6 cellular contexts compared by ENCODE assay signal in the genomic region with DNA sequence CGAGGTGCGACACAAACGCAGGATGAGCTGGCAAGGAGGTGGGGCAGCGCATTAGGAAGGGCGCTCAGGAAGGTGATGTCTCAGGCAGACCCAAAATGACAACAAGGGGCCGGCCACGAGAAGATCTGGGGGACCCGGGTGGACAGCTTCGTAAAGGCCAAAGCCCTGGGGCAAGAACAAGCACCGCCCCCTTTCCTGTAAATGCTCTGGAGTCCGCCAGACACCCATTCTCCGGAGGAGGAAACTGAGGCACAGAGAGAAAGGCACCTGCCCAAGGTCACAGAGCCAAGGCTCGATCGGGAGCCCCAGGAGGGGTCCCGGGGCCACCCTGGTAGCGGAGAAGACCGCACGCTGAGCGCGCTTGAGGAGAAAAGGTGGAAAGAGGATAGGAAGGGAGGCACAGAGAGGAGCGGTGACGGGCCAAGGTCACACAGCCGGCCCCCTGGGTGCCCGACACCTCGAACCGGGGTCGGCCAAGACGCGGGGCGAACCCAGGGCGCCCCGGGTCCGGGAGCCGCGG. TPM values are rescaled to one million over a fixed set of nuclear protein-coding genes. Genes with fewer than 3 reads are reported as not detected.
A peak's percentile ranks its signal among the peaks of the same experiment; 100 is the strongest.
DNase-seq lines count a peak whose midpoint lies in the region; ATAC-seq and TF ChIP-seq lines count a peak whose summit lies in the region.

No MANE protein-coding gene starts in this region.

- ATAC-seq in HG03457 (IDR thresholded peaks at IDR 0.05; ENCODE audit: unreplicated experiment) = no peak

- H3K27ac ChIP-seq in A673 (ENCODE audit: low read depth, low read length, poor library complexity, severe bottlenecking) (peak overlapping the region; percentile 96), sigmoid colon (peak overlapping the region; percentile 95 to 99 (median 98))
- peak overlapping the region; percentile 97 for H3K27ac ChIP-seq in effector memory CD4-positive, alpha-beta T cell (ENCODE audit: insufficient read depth, low read length, poor library complexity, severe bottlenecking)

- POLR2A ChIA-PET in A673 (lab: Charles Lee; ENCODE audit: low non-redundant PET) = interaction anchor here (0.6 kb wide), 1 partner anchor 27 kb away, joined by 3 read pairs; no protein-coding TSS in a partner anchor

- H3K27me3 ChIP-seq in A673 (replicated peaks; ENCODE audit: insufficient read depth, low read depth, low read length, poor library complexity) (no peaks in the 10 kb centered on the region), sigmoid colon (no peaks in the 10 kb centered on the region)
- no peaks in the 10 kb centered on the region for H3K27me3 ChIP-seq in effector memory CD4-positive, alpha-beta T cell (replicated peaks; ENCODE audit: control insufficient read depth, insufficient read depth, low read length, poor library complexity, severe bottlenecking)

- H3K36me3 ChIP-seq in A673 (ENCODE audit: insufficient read depth, low read length, poor library complexity, severe bottlenecking) (peaks cover 64% of the 10 kb centered on the region), sigmoid colon (peaks cover 11 to 54% (median 21%) of the 10 kb centered on the region in 4 donors)
- peaks cover 46% of the 10 kb centered on the region for H3K36me3 ChIP-seq in effector memory CD4-positive, alpha-beta T cell (ENCODE audit: control insufficient read depth, insufficient read depth, low read length)

- no TSS peak for BruUV-seq in A673 (replicated peaks; lab: Mats Ljungman, UMichigan)

- H3K4me3 ChIP-seq in A673 (ENCODE audit: low read depth, low read length, poor library complexity, severe bottlenecking) (peak overlapping the region; percentile 100), sigmoid colon (peak overlapping the region; percentile 78 to 92 (median 88))
- peak overlapping the region; percentile 99 for H3K4me3 ChIP-seq in effector memory CD4-positive, alpha-beta T cell (ENCODE audit: insufficient read depth, low read depth, low read length, poor library complexity, severe bottlenecking)

- WGBS in sigmoid colon, 2 donors = 1% methylated on average over 35 of the region's 35 CpGs

- intact Hi-C loops in A673 (cut with micrococcal nuclease; ENCODE audit: unreplicated experiment) (no loop called here), sigmoid colon (cut with DNase I) (loop anchor here (2.0 to 5.0 kb wide), 3 partner anchors 59 to 170 kb away; a partner anchor contains a TSS)

- H3K9me3 ChIP-seq in A673 (ENCODE audit: low read depth, low read length, poor library complexity, severe bottlenecking) = no peaks in the 10 kb centered on the region
- H3K9me3 ChIP-seq in effector memory CD4-positive, alpha-beta T cell (ENCODE audit: control insufficient read depth, low read length) = no peaks in the 10 kb centered on the region
- H3K9me3 ChIP-seq in sigmoid colon = no peaks in the 10 kb centered on the region

- TF ChIP-seq POLR2A in sigmoid colon (IDR thresholded peaks at IDR 0.05) = no peak

- TF ChIP-seq EP300 in sigmoid colon (IDR thresholded peaks at IDR 0.05) = no peak

- H3K4me1 ChIP-seq in A673 (ENCODE audit: insufficient read depth, low read length, poor library complexity, severe bottlenecking) = peaks cover 31% of the 10 kb centered on the region
- H3K4me1 ChIP-seq in effector memory CD4-positive, alpha-beta T cell (ENCODE audit: control insufficient read depth, insufficient read depth, low read length, poor library complexity, severe bottlenecking) = peaks cover 57% of the 10 kb centered on the region
- peaks cover 0 to 69% (median 61%) of the 10 kb centered on the region in 4 donors for H3K4me1 ChIP-seq in sigmoid colon

- CTCF ChIA-PET in A673 (lab: Charles Lee) = interaction anchor here (1.2 kb wide), 1 partner anchor 74 kb away, joined by 4 read pairs; no protein-coding TSS in a partner anchor

- TF ChIP-seq CTCF in A673 (conservative IDR thresholded peaks at IDR 0.05; ENCODE audit: low read depth, low read length) (no peak), sigmoid colon (IDR thresholded peaks at IDR 0.05) (no peak)

- DNase-seq in A673 (ENCODE audit: low spot score) (no peak), OCI-M1 (lab: John Stamatoyannopoulos, UW) (peak; percentile 27), sigmoid colon (peak; percentile 70), NCI-H446 treated with DMSO at 0.1 percent for 48 hours (lab: John Stamatoyannopoulos, UW) (no peak)
- DNase-seq in effector memory CD4-positive, alpha-beta T cell = no peak

RNA-seq across cellular contexts. Expression of a gene that starts 0.6 kb away (rescaled TPM):
- total RNA-seq in A673 (2021) (124 and 153 TPM in 2 replicates), sigmoid colon (10 to 100 TPM; 22.8 to 80.0 (median 38.1) TPM)
- 10 to 100 TPM; 22.2 to 58.8 (median 24.3) TPM for polyA plus RNA-seq in sigmoid colon

RNA-seq across cellular contexts. Expression of a gene that starts 0.9 kb away (rescaled TPM):
- total RNA-seq in A673 (2021) (158 and 171 TPM in 2 replicates), sigmoid colon (10 to 100 TPM; 48.9 to 75.9 (median 60.4) TPM)
- polyA plus RNA-seq in sigmoid colon = 10 to 100 TPM; 25.7 to 64.1 (median 30.6) TPM

RNA-seq across cellular contexts. Expression of a gene that starts 54.3 kb away (rescaled TPM):
- 0.34 and 0.90 TPM in 2 replicates for total RNA-seq in A673 (2021)
- under 1 TPM in 3 of 4 donors, not detected in 1; 0.33 to 0.55 (median 0.41) TPM for total RNA-seq in sigmoid colon
- 10 to 100 TPM in 2 of 3 donors, 1 to 10 TPM in 1; 2.8 to 27.5 (median 12.0) TPM for polyA plus RNA-seq in sigmoid colon

RNA-seq across cellular contexts. Expression of a gene that starts 58.3 kb away (rescaled TPM):
- total RNA-seq in A673 (2021) (36.3 and 43.6 TPM in 2 replicates), sigmoid colon (10 to 100 TPM; 39.6 to 87.8 (median 61.7) TPM)
- polyA plus RNA-seq in sigmoid colon = 100 to 1,000 TPM; 110 to 160 (median 120) TPM

RNA-seq across cellular contexts. Expression of a gene that starts 58.8 kb away (rescaled TPM):
- total RNA-seq in A673 (2021) (5.7 and 8.2 TPM in 2 replicates), sigmoid colon (10 to 100 TPM; 19.9 to 37.1 (median 23.3) TPM)
- polyA plus RNA-seq in sigmoid colon = 1 to 10 TPM; 4.2 to 8.4 (median 6.3) TPM

Comparison
In these comparisons a context has a peak if more than half of its experiments do, and no peak if none do; other contexts are left out.
1. DNase-seq: peak in OCI-M1 (single experiment) and sigmoid colon (single experiment); none in A673 (single experiment), effector memory CD4-positive, alpha-beta T cell (0 of 3) and NCI-H446 treated with DMSO at 0.1 percent for 48 hours (single experiment).
2. Peak in every context shown above with its lines, with median percentiles within 50 percentile points of each other: H3K27ac ChIP-seq and H3K4me3 ChIP-seq.